In genomic region chr6:10418862-10419748, GRCh38 we compare ENCODE assay signal across 11 cellular contexts. TPM values are rescaled to one million over a fixed set of nuclear protein-coding genes. Genes with fewer than 3 reads are reported as not detected.
A peak's percentile ranks its signal among the peaks of the same experiment; 100 is the strongest.
DNase-seq lines count a peak whose midpoint lies in the region; ATAC-seq, FAIRE-seq and TF ChIP-seq lines count a peak whose summit lies in the region.
"Had no signal": no experiment of that assay in that cellular context is flagged by ENCODE, and none has a peak within 500 bp of the region (broad histone marks: within the 10 kb centered on the region; RNA-seq: fewer than 3 reads in every experiment).

No MANE protein-coding gene starts in this region.

- POLR2A ChIA-PET in GM12878 (lab: Charles Lee), result no interaction called here

- H3K36me3 ChIP-seq in GM12878 (ENCODE audit: control insufficient read depth in 2 of 2, insufficient read depth in 2 of 2, low read length in 1 of 2), result no peaks in the 10 kb centered on the region
- no peaks in the 10 kb centered on the region for H3K36me3 ChIP-seq in lower lobe of right lung
- H3K36me3 ChIP-seq in ovary, result no peaks in the 10 kb centered on the region
- H3K36me3 ChIP-seq: heart left ventricle had no signal

- DNase-seq in DMS79 treated with DMSO at 0.1 percent for 48 hours (lab: John Stamatoyannopoulos, UW) (peak; percentile 53), GM12878 (ENCODE audit: low read depth, low spot score) (no peak), lower lobe of right lung (peak; percentile 43), G401 (ENCODE audit: low spot score) (no peak), dedifferentiated amniotic fluid mesenchymal stem cell (ENCODE audit: extremely low spot score) (no peak), ovary (no peak)
- DNase-seq: activated naive CD4-positive, alpha-beta T cell treated with anti-CD3 and anti-CD28 coated beads, Interleukin-2, amount 50 U/mL, for 16 hours; heart left ventricle; SHP77 had no signal

- no peak overlapping the region for H3K27ac ChIP-seq in GM12878 (ENCODE audit: control insufficient read depth, insufficient read depth)
- no peak overlapping the region for H3K27ac ChIP-seq in lower lobe of right lung
- no peak overlapping the region for H3K27ac ChIP-seq in ovary
- H3K27ac ChIP-seq: heart left ventricle had no signal

- FAIRE-seq in GM12878 (lab: Jason Lieb, UNC), result no peak

- intact Hi-C loops in GM12878 (cut with micrococcal nuclease; ENCODE audit: unreplicated experiment) (no loop called here), lower lobe of right lung (cut with DNase I) (no loop called here), ovary (cut with DNase I) (no loop called here)

- TF ChIP-seq EP300 in GM12878 (IDR thresholded peaks at IDR 0.05; ENCODE audit: borderline replicate concordance in 1 of 2, control insufficient read depth in 1 of 2, low read depth in 2 of 2, low read length in 2 of 2) (no peak), ovary (IDR thresholded peaks at IDR 0.05) (no peak)

- no peak overlapping the region for H3K4me3 ChIP-seq in GM12878
- H3K4me3 ChIP-seq in lower lobe of right lung, result no peak overlapping the region
- no peak overlapping the region for H3K4me3 ChIP-seq in ovary
- H3K4me3 ChIP-seq: heart left ventricle had no signal

- TF ChIP-seq RAD21 in GM12878 (IDR thresholded peaks at IDR 0.05; ENCODE audit: insufficient read depth, low read depth, low read length), result no peak

- CTCF ChIA-PET in GM12878 (lab: Yijun Ruan, JAX), result no interaction called here

- RAD21 ChIA-PET in GM12878 (lab: Charles Lee; ENCODE audit: unreplicated experiment), result no interaction called here

- H3K9me3 ChIP-seq in GM12878 (replicated peaks; ENCODE audit: control insufficient read depth, insufficient read depth, low read length) (no peaks in the 10 kb centered on the region; the same call in 1 of the 3 replicates), lower lobe of right lung (no peaks in the 10 kb centered on the region), ovary (peaks cover 0 to 7% of the 10 kb centered on the region in 2 donors)
- H3K9me3 ChIP-seq: heart left ventricle had no signal

- BruUV-seq in GM12878 (replicated peaks; lab: Mats Ljungman, UMichigan), result no TSS peak

- H3K4me2 ChIP-seq in GM12878 (ENCODE audit: control insufficient read depth, insufficient read depth), result peak overlapping the region; percentile 57

- no peak for TF ChIP-seq POLR2A in GM12878 (IDR thresholded peaks at IDR 0.05; ENCODE audit: low read depth, low read length)
- TF ChIP-seq POLR2A in ovary (IDR thresholded peaks at IDR 0.05), result no peak

- ATAC-seq in HG02885 (IDR thresholded peaks at IDR 0.05; ENCODE audit: poor library complexity, unreplicated experiment) (peak; percentile 44), GM12878 (peak; percentile 41), lower lobe of right lung (peak in 1 of 2 donors; percentile 37), HG02571 (IDR thresholded peaks at IDR 0.05; ENCODE audit: unreplicated experiment) (no peak)
- ATAC-seq: heart left ventricle had no signal

- TF ChIP-seq CTCF in GM12878 (IDR thresholded peaks at IDR 0.05 in 2 of 3, conservative IDR thresholded peaks at IDR 0.05 in 1 of 3; ENCODE audit: control insufficient read depth in 2 of 3, extremely low read depth in 1 of 3, insufficient read depth in 1 of 3, low read depth in 3 of 3, low read length in 3 of 3), result no peak
- TF ChIP-seq CTCF in lower lobe of right lung (IDR thresholded peaks at IDR 0.05), result no peak
- no peak for TF ChIP-seq CTCF in ovary (IDR thresholded peaks at IDR 0.05)

- no peaks in the 10 kb centered on the region for H3K79me2 ChIP-seq in GM12878 (ENCODE audit: control insufficient read depth, insufficient read depth, low read length)

- H4K20me1 ChIP-seq in GM12878 (ENCODE audit: control insufficient read depth, insufficient read depth), result no peaks in the 10 kb centered on the region

- in situ Hi-C loops in GM12878 (cut with MboI), result no loop called here
- in situ Hi-C loops in G401 (cut with HindIII; ENCODE audit: low sequenced_read_pairs), result no loop called here

- peaks cover 8% of the 10 kb centered on the region for H3K4me1 ChIP-seq in GM12878 (ENCODE audit: control insufficient read depth, insufficient read depth, low read length)
- H3K4me1 ChIP-seq in lower lobe of right lung, result peaks cover 20% of the 10 kb centered on the region
- H3K4me1 ChIP-seq in ovary (ENCODE audit: insufficient read depth), result peaks cover 5% of the 10 kb centered on the region

- H3K27me3 ChIP-seq in GM12878 (replicated peaks in 1 of 2; ENCODE audit: control insufficient read depth in 2 of 2, insufficient read depth in 2 of 2, low read length in 1 of 2), result peaks cover 28 to 47% of the 10 kb centered on the region in 2 experiments
- H3K27me3 ChIP-seq in lower lobe of right lung (ENCODE audit: low read depth), result peaks cover 98% of the 10 kb centered on the region
- peaks cover 15% of the 10 kb centered on the region for H3K27me3 ChIP-seq in ovary

- no peak overlapping the region for H2AFZ ChIP-seq in GM12878 (ENCODE audit: control insufficient read depth, low read depth, low read length)

- no peak overlapping the region for H3K9ac ChIP-seq in GM12878 (ENCODE audit: control insufficient read depth, insufficient read depth, low read length)

- SMC1A ChIA-PET in GM12878 (lab: Charles Lee; ENCODE audit: uncharacterized antibody, unreplicated experiment), result interaction anchor here (0.6 kb wide), 1 partner anchor 55 kb away, joined by 3 read pairs; no protein-coding TSS in a partner anchor

- 17% methylated on average over 36 of the region's 56 CpGs for WGBS in GM12878 (ENCODE audit: insufficient coverage, insufficient replicate concordance, low lambda C conversion rate, missing lambda C conversion rate)
- WGBS in ovary, 3 donors, result 2 to 4% (median 2%) methylated on average over 56 of the region's 56 CpGs

TF ChIP-seq in GM12878, 131 proteins besides CTCF, POLR2A, EP300 and RAD21 (continues in another document):
- TF ChIP-seq TCF3 (IDR thresholded peaks at IDR 0.05; ENCODE audit: borderline replicate concordance, insufficient read depth, low read depth, low read length) (peak; percentile 38; the same call in 1 of the 2 replicates), ESRRA (IDR thresholded peaks at IDR 0.05; ENCODE audit: low read length) (no peak), RUNX3 (IDR thresholded peaks at IDR 0.05; ENCODE audit: low read length) (peak; percentile 68), TCF12 (IDR thresholded peaks at IDR 0.05; ENCODE audit: low read depth, low read length) (0 out of 2 replicates have a peak, but pooled peaks have one; percentile 32), EZH2 (IDR thresholded peaks at IDR 0.05; ENCODE audit: borderline replicate concordance, control insufficient read depth, low read depth, low read length) (peak; percentile 95; the same call in 1 of the 2 replicates), CBX5 (IDR thresholded peaks at IDR 0.05; ENCODE audit: low read depth) (no peak), HDAC2 (IDR thresholded peaks at IDR 0.05) (no peak), CHD1 (IDR thresholded peaks at IDR 0.05; ENCODE audit: low read depth, low read length) (no peak), SUZ12 (IDR thresholded peaks at IDR 0.05; ENCODE audit: unreplicated experiment) (peak; percentile 10), E2F8 (IDR thresholded peaks at IDR 0.05; ENCODE audit: low read depth, partially characterized antibody) (no peak), JUNB (IDR thresholded peaks at IDR 0.05) (no peak)

RNA-seq across cellular contexts. Expression of gene TFAP2A, which starts 4.2 kb away (rescaled TPM):
- 0.73 and 1.5 TPM in 2 replicates for total RNA-seq in GM12878 (2013; cell fraction: nucleolus; rRNA removed)
- total RNA-seq in GM12878 (2014; rRNA removed) (0.06 TPM in 1 of 2 replicates, not detected in the other), GM12878 (2014; rRNA removed; fragmentation: Illumina TruSeq; extraction: Trizol) (0.23 TPM in 1 of 2 replicates, not detected in the other), GM12878 (2021) (0.21 and 0.46 TPM in 2 replicates), lower lobe of right lung (0.47 TPM), ovary (under 1 TPM in 6 of 7 donors, not detected in 1; 0.10 to 0.67 (median 0.20) TPM)
- not detected for polyA plus RNA-seq in GM12878 (2011; ENCODE audit: low read depth)
- polyA plus RNA-seq in GM12878 (2011; rRNA removed) (0.32 and 0.33 TPM in 2 replicates), GM12878 (2014; fragmentation: Illumina TruSeq; extraction: Trizol) (0.06 and 0.21 TPM in 2 replicates), GM12878 (2014; fragmentation: Nextera tagmentation; extraction: Ambion mirVana) (under 1 TPM in 1 of 2 experiments, not detected in 1; 0.05 TPM), GM12878 (2014; rRNA removed) (0.14 TPM in 1 of 2 replicates, not detected in the other), GM12878 (2016; fragmentation: Nextera tagmentation; extraction: Ambion mirVana) (not detected), ovary (under 1 TPM; 0.12 to 0.15 TPM)
- 0.24 and 0.30 TPM in 2 replicates for polyA plus RNA-seq in GM12878 (2011; cell fraction: cytosol; rRNA removed)
- 1.1 and 1.3 TPM in 2 replicates for polyA plus RNA-seq in GM12878 (2011; cell fraction: nucleus; rRNA removed)
- polyA plus RNA-seq in GM12878 (2012), result 0.09 and 0.18 TPM in 2 replicates
- 0.15 and 0.41 TPM in 2 replicates for polyA minus RNA-seq in GM12878 (2011; rRNA and poly(A)+ RNA removed)
- polyA minus RNA-seq in GM12878 (2011; cell fraction: cytosol; rRNA and poly(A)+ RNA removed), result 2.9 and 3.2 TPM in 2 replicates
- 0.73 and 1.8 TPM in 2 replicates for polyA minus RNA-seq in GM12878 (2011; cell fraction: nucleus; rRNA and poly(A)+ RNA removed)
- 2.3 TPM in 1 of 2 replicates, not detected in the other for total RNA-seq in G401 (2014; rRNA removed; shearing (Covaris generic))

Comparison
In these comparisons a context has a peak if more than half of its experiments do, and no peak if none do; other contexts are left out.
1. DNase-seq: peak in DMS79 treated with DMSO at 0.1 percent for 48 hours (single experiment) and lower lobe of right lung (single experiment); none in GM12878 (single experiment), G401 (single experiment), dedifferentiated amniotic fluid mesenchymal stem cell (single experiment) and ovary (0 of 5).